Comparison of ENCODE assay signal across 1 cellular context in genomic region chr1:227335587-227336020, GRCh38.
TF ChIP-seq lines count a peak whose summit lies in the region.

No MANE protein-coding gene starts in this region.

TF ChIP-seq in K562, 482 proteins besides CTCF, POLR2A, EP300 and RAD21 (continued from another document and continues in another):
- TF ChIP-seq BRCA1 (IDR thresholded peaks at IDR 0.05) (no peak), BRCA1 (CRISPR knock-in tag; IDR thresholded peaks at IDR 0.05) (no peak), ZNF57 (CRISPR knock-in tag; IDR thresholded peaks at IDR 0.05) (no peak), ZNF511 (CRISPR knock-in tag; IDR thresholded peaks at IDR 0.05) (no peak), E2F3 (CRISPR knock-in tag; IDR thresholded peaks at IDR 0.05) (no peak), KDM1A (IDR thresholded peaks at IDR 0.05) (no peak), ATF1 (CRISPR knock-in tag; IDR thresholded peaks at IDR 0.05) (no peak), ATF1 (tag; IDR thresholded peaks at IDR 0.05) (peak; percentile 80), CREB3 (tag; conservative IDR thresholded peaks at IDR 0.05; ENCODE audit: low read depth) (no peak), U2AF1 (optimal IDR thresholded peaks at IDR 0.05; ENCODE audit: low read depth, low read length) (no peak), MCM3 (IDR thresholded peaks at IDR 0.05) (no peak), MAZ (CRISPR knock-in tag; conservative IDR thresholded peaks at IDR 0.05 in 1 of 2, IDR thresholded peaks at IDR 0.05 in 1 of 2) (peak; percentile 64 to 71), NRF1 (conservative IDR thresholded peaks at IDR 0.05 in 1 of 2, IDR thresholded peaks at IDR 0.05 in 1 of 2) (peak; percentile 5 to 25; a peak in 1 of 4 replicates), NCOA4 (IDR thresholded peaks at IDR 0.05; ENCODE audit: partially characterized antibody) (no peak), CLOCK (CRISPR knock-in tag; IDR thresholded peaks at IDR 0.05; ENCODE audit: borderline replicate concordance) (no peak), ZNF277 (CRISPR knock-in tag; IDR thresholded peaks at IDR 0.05; ENCODE audit: borderline replicate concordance) (no peak), ATF3 (IDR thresholded peaks at IDR 0.05) (peak; percentile 54; the same call in 1 of the 2 replicates), ATF3 (CRISPR knock-in tag; conservative IDR thresholded peaks at IDR 0.05) (no peak), HCFC1 (IDR thresholded peaks at IDR 0.05; ENCODE audit: low read depth, low read length) (no peak), PCBP2 (IDR thresholded peaks at IDR 0.05; ENCODE audit: low read depth, low read length, poor library complexity, severe bottlenecking) (no peak), MLLT1 (IDR thresholded peaks at IDR 0.05) (no peak), CBFB (CRISPR knock-in tag; IDR thresholded peaks at IDR 0.05) (no peak), IFI16 (CRISPR knock-in tag; IDR thresholded peaks at IDR 0.05) (no peak), ZNF584 (CRISPR knock-in tag; IDR thresholded peaks at IDR 0.05; ENCODE audit: low read depth) (no peak), USF1 (CRISPR knock-in tag; IDR thresholded peaks at IDR 0.05) (no peak), MAFF (IDR thresholded peaks at IDR 0.05; ENCODE audit: low read length) (no peak), GTF2E2 (tag; IDR thresholded peaks at IDR 0.05) (no peak), ZNF280B (CRISPR knock-in tag; IDR thresholded peaks at IDR 0.05) (no peak), ZEB2 (IDR thresholded peaks at IDR 0.05) (peak; percentile 71; the same call in 1 of the 2 replicates), TCF3 (CRISPR knock-in tag; IDR thresholded peaks at IDR 0.05) (no peak), PCBP1 (IDR thresholded peaks at IDR 0.05; ENCODE audit: low read depth, low read length, poor library complexity, severe bottlenecking) (no peak), ZNF140 (CRISPR knock-in tag; IDR thresholded peaks at IDR 0.05) (no peak), ZNF23 (CRISPR knock-in tag; IDR thresholded peaks at IDR 0.05) (no peak), HMG20B (CRISPR knock-in tag; IDR thresholded peaks at IDR 0.05) (no peak), HSF4 (CRISPR knock-in tag; IDR thresholded peaks at IDR 0.05; ENCODE audit: borderline replicate concordance) (no peak), ZBTB34 (CRISPR knock-in tag; IDR thresholded peaks at IDR 0.05) (no peak), MBD2 (IDR thresholded peaks at IDR 0.05; ENCODE audit: borderline replicate concordance, low read depth) (no peak), NR2F6 (CRISPR knock-in tag; IDR thresholded peaks at IDR 0.05) (no peak), DNMT1 (IDR thresholded peaks at IDR 0.05) (no peak), ZNF316 (IDR thresholded peaks at IDR 0.05) (no peak), BMI1 (IDR thresholded peaks at IDR 0.05; ENCODE audit: low read length) (no peak), TBP (optimal IDR thresholded peaks at IDR 0.05; ENCODE audit: low read depth, low read length) (no peak), ELK1 (CRISPR knock-in tag; IDR thresholded peaks at IDR 0.05) (no peak), MTA2 (IDR thresholded peaks at IDR 0.05; ENCODE audit: low read depth) (no peak), COPS2 (conservative IDR thresholded peaks at IDR 0.05) (no peak), SMC3 (conservative IDR thresholded peaks at IDR 0.05; ENCODE audit: insufficient read depth, low read depth, low read length) (no peak), ZNF830 (CRISPR knock-in tag; IDR thresholded peaks at IDR 0.05) (no peak), SMAD4 (CRISPR knock-in tag; conservative IDR thresholded peaks at IDR 0.05) (no peak)
